Comparison of ENCODE assay signal across 8 cellular contexts in the genomic region with DNA sequence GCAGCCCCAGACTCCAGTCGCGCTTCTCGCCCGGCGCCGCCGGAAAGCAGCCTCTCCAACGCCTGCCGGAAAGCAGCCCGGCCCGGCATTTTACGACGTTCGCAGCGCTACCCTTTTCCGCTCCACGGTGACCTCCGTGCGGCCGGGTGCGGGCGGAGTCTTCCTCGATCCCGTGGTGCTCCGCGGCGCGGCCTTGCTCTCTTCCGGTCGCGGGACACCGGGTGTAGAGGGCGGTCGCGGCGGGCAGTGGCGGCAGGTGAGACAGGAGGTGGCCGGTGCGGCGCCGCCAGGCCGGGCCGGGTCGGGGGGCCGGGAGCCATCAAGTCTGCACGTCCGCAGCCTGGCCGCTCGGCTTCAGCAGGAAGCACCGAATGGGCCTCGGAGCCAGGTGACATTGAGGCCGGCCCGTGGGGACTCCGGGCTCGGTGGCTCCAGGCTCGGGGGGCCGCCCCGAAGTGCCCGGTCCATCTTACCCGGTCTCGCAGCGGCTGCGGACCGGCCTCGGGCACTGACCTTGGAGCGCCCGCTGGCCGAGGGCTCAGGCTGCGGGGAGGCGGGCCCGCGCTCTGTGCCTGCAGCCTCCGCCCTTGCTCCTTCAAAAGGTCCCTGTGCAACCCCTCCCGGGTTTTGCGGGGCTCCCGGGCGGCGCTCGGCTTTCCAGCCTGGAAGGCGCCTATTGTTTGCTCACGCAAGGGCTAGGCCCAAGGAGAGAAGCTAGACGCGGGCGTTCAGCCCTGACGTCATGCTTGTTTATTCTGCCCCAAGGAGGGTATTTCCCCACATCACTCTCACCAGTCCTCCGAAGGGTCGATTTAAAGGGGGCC. TPM values are rescaled to one million over a fixed set of nuclear protein-coding genes. Genes with fewer than 3 reads are reported as not detected.
DNase-seq lines count a peak whose midpoint lies in the region; ATAC-seq and TF ChIP-seq lines count a peak whose summit lies in the region.

A gene (plus strand): TSS at position 199 of the 824 bp plus-strand sequence. CDS start 1,511 bp downstream, outside the sequence.
A gene (minus strand): TSS at position 48 of the 824 bp plus-strand sequence. CDS start 249 bp downstream, outside the sequence.

- no TSS peak for BruUV-seq in Panc1 (replicated peaks; lab: Mats Ljungman, UMichigan)

- H3K4me3 ChIP-seq in Panc1 (ENCODE audit: low read depth in 2 of 2, low read length in 2 of 2) (peak within 1 kb of the TSS; percentile 95 to 98), muscle layer of colon (ENCODE audit: low read depth in 1 of 2, low read length in 2 of 2) (peak within 1 kb of the TSS; percentile 94 to 96)

- DNase-seq in DMS79 (lab: John Stamatoyannopoulos, UW) (peak; percentile 36), KG1 (lab: John Stamatoyannopoulos, UW) (peak; percentile 80), Panc1 (ENCODE audit: low read depth, low spot score) (peak; percentile 33)
- peak; percentile 89 for DNase-seq in activated T-cell treated with anti-CD3 and anti-CD28 coated beads, Interleukin-2, amount 50 U/mL, for 4 hours
- DNase-seq in stimulated activated CD8-positive, alpha-beta memory T cell treated with anti-CD3 and anti-CD28 coated beads, Interleukin-7, amount 100 ng/mL, for 1 hour (ENCODE audit: low read depth in 2 of 2), result peak; percentile 86 to 87

- no peak for TF ChIP-seq CTCF in Panc1 (IDR thresholded peaks at IDR 0.05)

- H3K9ac ChIP-seq in muscle layer of colon (ENCODE audit: low read length), result peak within 1 kb of the TSS; percentile 86

- H3K9me3 Mint-ChIP-seq in activated T-cell treated with anti-CD3 and anti-CD28 coated beads, Interleukin-2, amount 50 U/mL, for 4 hours, result no peaks in the 10 kb centered on the region

- H3K4me1 ChIP-seq in Panc1 (ENCODE audit: control insufficient read depth, insufficient read depth, low read length), result no peaks in the 10 kb centered on the region
- peaks cover 35% of the 10 kb centered on the region for H3K4me1 ChIP-seq in muscle layer of colon (ENCODE audit: insufficient read depth, low read length)

- no peaks in the 10 kb centered on the region for H3K27me3 Mint-ChIP-seq in activated T-cell treated with anti-CD3 and anti-CD28 coated beads, Interleukin-2, amount 50 U/mL, for 4 hours (ENCODE audit: low read depth)

- CTCF ChIA-PET in Panc1 (lab: Charles Lee), result no interaction called here

- peak; percentile 68 for ATAC-seq in GM21737 (IDR thresholded peaks at IDR 0.05; ENCODE audit: unreplicated experiment)
- ATAC-seq in Panc1, result peak; percentile 97
- peak; percentile 93 to 94 for ATAC-seq in activated T-cell treated with anti-CD3 and anti-CD28 coated beads, Interleukin-2, amount 50 U/mL, for 4 hours
- peak; percentile 96 for ATAC-seq in esophagus mucosa

- H3K4me3 Mint-ChIP-seq in activated T-cell treated with anti-CD3 and anti-CD28 coated beads, Interleukin-2, amount 50 U/mL, for 4 hours, result peak within 1 kb of the TSS; percentile 90

- H3K36me3 ChIP-seq in Panc1 (ENCODE audit: control insufficient read depth, insufficient read depth, low read length) (peaks cover 31% of the 10 kb centered on the region), muscle layer of colon (ENCODE audit: insufficient read depth, low read length) (peaks cover 60% of the 10 kb centered on the region)

- POLR2A ChIA-PET in Panc1 (lab: Charles Lee), result no interaction called here

- in situ Hi-C loops in Panc1 (cut with HindIII; ENCODE audit: low pct_unique_long_range_greater_than_20kb, low sequenced_read_pairs), result no loop called here

- peak within 1 kb of the TSS; percentile 88 for H3K27ac ChIP-seq in Panc1 (ENCODE audit: low read length)
- H3K27ac ChIP-seq in muscle layer of colon (ENCODE audit: low read depth, low read length), result peak within 1 kb of the TSS; percentile 87

- H3K4me1 Mint-ChIP-seq in activated T-cell treated with anti-CD3 and anti-CD28 coated beads, Interleukin-2, amount 50 U/mL, for 4 hours (ENCODE audit: low read depth), result peaks cover 53% of the 10 kb centered on the region

- intact Hi-C loops in Panc1 (cut with micrococcal nuclease; ENCODE audit: unreplicated experiment), result no loop called here

- peaks cover 42% of the 10 kb centered on the region for H3K36me3 Mint-ChIP-seq in activated T-cell treated with anti-CD3 and anti-CD28 coated beads, Interleukin-2, amount 50 U/mL, for 4 hours (ENCODE audit: insufficient read depth)

- H3K27me3 ChIP-seq in Panc1 (ENCODE audit: control insufficient read depth, insufficient read depth, low read length) (no peaks in the 10 kb centered on the region), muscle layer of colon (ENCODE audit: control insufficient read depth in 1 of 2, insufficient read depth in 2 of 2, low read length in 2 of 2) (no peaks in the 10 kb centered on the region)

- H3K9me3 ChIP-seq in Panc1 (ENCODE audit: control insufficient read depth, insufficient read depth, low read depth, low read length) (no peaks in the 10 kb centered on the region), muscle layer of colon (ENCODE audit: low read length) (no peaks in the 10 kb centered on the region)

RNA-seq across cellular contexts. Expression of the first gene that starts in this region (rescaled TPM):
- total RNA-seq in Panc1 (2021; ENCODE audit: unreplicated experiment) (429 TPM), esophagus mucosa (511 TPM)
- polyA plus RNA-seq in Panc1 (2012; ENCODE audit: insufficient read length), result 533 TPM
- 100 to 1,000 TPM; 516 to 561 (median 525) TPM for total RNA-seq in activated T-cell treated with anti-CD3 and anti-CD28 coated beads, Interleukin-2, amount 50 U/mL, for 4 hours

RNA-seq across cellular contexts. Expression of the second gene that starts in this region (rescaled TPM):
- total RNA-seq in Panc1 (2021; ENCODE audit: unreplicated experiment) (39.1 TPM), esophagus mucosa (19.3 TPM)
- 50.8 TPM for polyA plus RNA-seq in Panc1 (2012; ENCODE audit: insufficient read length)
- total RNA-seq in activated T-cell treated with anti-CD3 and anti-CD28 coated beads, Interleukin-2, amount 50 U/mL, for 4 hours, result 10 to 100 TPM; 52.2 to 65.5 (median 62.2) TPM

Comparison
In these comparisons a context has a peak if more than half of its experiments do, and no peak if none do; other contexts are left out.
1. Peak in every context shown above with its lines: DNase-seq, ATAC-seq, H3K4me3 ChIP-seq and H3K27ac ChIP-seq.
2. DNase-seq: peak in every context shown above with its lines; median percentile 89 in activated T-cell treated with anti-CD3 and anti-CD28 coated beads, Interleukin-2, amount 50 U/mL, for 4 hours; 86 in stimulated activated CD8-positive, alpha-beta memory T cell treated with anti-CD3 and anti-CD28 coated beads, Interleukin-7, amount 100 ng/mL, for 1 hour; 80 in KG1; 36 in DMS79; 33 in Panc1.